In genomic region chr17:14875557-14876412, GRCh38 we compare ENCODE assay signal across 28 cellular contexts.
"Had no signal": no experiment of that assay in that cellular context is flagged by ENCODE, and none has a peak within 500 bp of the region (broad histone marks: within the 10 kb centered on the region; RNA-seq: fewer than 3 reads in every experiment).

No MANE protein-coding gene starts in this region.

- H3K9me3 Mint-ChIP-seq: activated CD4-positive, alpha-beta memory T cell treated with anti-CD3 and anti-CD28 coated beads for 36 hours; activated CD4-positive, alpha-beta T cell treated with anti-CD3 and anti-CD28 coated beads, Interleukin-2, amount 10 ng/mL, durations not matched to agents 7 days and 5 days; activated naive CD4-positive, alpha-beta T cell treated with anti-CD3 and anti-CD28 coated beads, Interleukin-2, amount 50 U/mL, for 72 hours; activated naive CD8-positive, alpha-beta T cell treated with anti-CD3 and anti-CD28 coated beads, Interleukin-2, amount 50 U/mL, for 24 hours; activated T-cell treated with anti-CD3 and anti-CD28 coated beads, Interleukin-2, amount 50 U/mL, for 4 hours had no signal

- H3K4me1 Mint-ChIP-seq: activated CD4-positive, alpha-beta T cell treated with anti-CD3 and anti-CD28 coated beads, Interleukin-2, amount 10 ng/mL, durations not matched to agents 7 days and 5 days; activated naive CD8-positive, alpha-beta T cell treated with anti-CD3 and anti-CD28 coated beads, Interleukin-2, amount 50 U/mL, for 24 hours; brain; T-helper 17 cell had no signal

- ATAC-seq: activated naive CD4-positive, alpha-beta T cell treated with anti-CD3 and anti-CD28 coated beads, Interleukin-2, amount 50 U/mL, for 72 hours; activated naive CD8-positive, alpha-beta T cell treated with anti-CD3 and anti-CD28 coated beads, Interleukin-2, amount 50 U/mL, for 24 hours; activated T-cell treated with anti-CD3 and anti-CD28 coated beads, Interleukin-2, amount 50 U/mL, for 4 hours; K562; T-helper 17 cell had no signal

- H3K36me3 ChIP-seq: ascending aorta, Peyer's patch had no signal

- H3K27me3 Mint-ChIP-seq: activated CD4-positive, alpha-beta T cell treated with anti-CD3 and anti-CD28 coated beads, Interleukin-2, amount 10 ng/mL, durations not matched to agents 7 days and 5 days; brain had no signal

- H3K4me3 ChIP-seq: ascending aorta, K562, Peyer's patch had no signal

- H3K36me3 Mint-ChIP-seq: activated CD4-positive, alpha-beta memory T cell treated with anti-CD3 and anti-CD28 coated beads for 36 hours; activated naive CD4-positive, alpha-beta T cell treated with anti-CD3 and anti-CD28 coated beads, Interleukin-2, amount 50 U/mL, for 72 hours; brain had no signal

- H3K27ac ChIP-seq: ascending aorta, Peyer's patch, RWPE1, VCaP had no signal

- H3K4me1 ChIP-seq: ascending aorta, Peyer's patch had no signal

- H3K4me3 Mint-ChIP-seq: activated CD4-positive, alpha-beta memory T cell treated with anti-CD3 and anti-CD28 coated beads for 36 hours; activated CD4-positive, alpha-beta T cell treated with anti-CD3 and anti-CD28 coated beads, Interleukin-2, amount 10 ng/mL, durations not matched to agents 7 days and 5 days; activated naive CD8-positive, alpha-beta T cell treated with anti-CD3 and anti-CD28 coated beads, Interleukin-2, amount 50 U/mL, for 24 hours; activated T-cell treated with anti-CD3 and anti-CD28 coated beads, Interleukin-2, amount 50 U/mL, for 4 hours; brain; T-helper 17 cell had no signal

- FAIRE-seq: K562, TTC549 had no signal

- H3K9me3 ChIP-seq: ascending aorta, Peyer's patch had no signal

- H3K27me3 ChIP-seq: ascending aorta, Peyer's patch had no signal

- H3K27ac Mint-ChIP-seq: activated CD4-positive, alpha-beta memory T cell treated with anti-CD3 and anti-CD28 coated beads for 36 hours; activated CD4-positive, alpha-beta T cell treated with anti-CD3 and anti-CD28 coated beads, Interleukin-2, amount 10 ng/mL, durations not matched to agents 7 days and 5 days; activated naive CD4-positive, alpha-beta T cell treated with anti-CD3 and anti-CD28 coated beads, Interleukin-2, amount 50 U/mL, for 72 hours; activated naive CD8-positive, alpha-beta T cell treated with anti-CD3 and anti-CD28 coated beads, Interleukin-2, amount 50 U/mL, for 24 hours; brain; T-helper 17 cell had no signal

- DNase-seq: activated CD4-positive, alpha-beta memory T cell treated with anti-CD3 and anti-CD28 coated beads for 36 hours; activated CD4-positive, alpha-beta T cell treated with anti-CD3 and anti-CD28 coated beads, Interleukin-2, amount 10 ng/mL, durations not matched to agents 7 days and 5 days; activated CD4-positive, CD25-positive, alpha-beta regulatory T cell; activated CD8-positive, alpha-beta memory T cell treated with anti-CD3 and anti-CD28 coated beads for 24 hours; activated effector memory CD4-positive, alpha-beta T cell treated with anti-CD3 and anti-CD28 coated beads, Interleukin-2, amount 50 U/mL, for 16 hours; activated naive CD4-positive, alpha-beta T cell treated with Interleukin-2 at 50 U/mL for 16 hours; activated naive CD8-positive, alpha-beta T cell treated with anti-CD3 and anti-CD28 coated beads, Interleukin-2, amount 50 U/mL, for 24 hours; activated T-cell treated with anti-CD3 and anti-CD28 coated beads, Interleukin-2, amount 50 U/mL, for 4 hours; amniotic stem cell; Karpas-422; MM.1S; NCI-H1105; NCI-H1436; NCI-H1694 treated with DMSO at 0.1 percent for 48 hours; NCI-H2029 treated with DMSO at 0.1 percent for 48 hours; NCI-H446; NCI-H524; Peyer's patch; Right ventricle myocardium superior; T-helper 17 cell; T-helper 9 cell had no signal
